In the genomic region with DNA sequence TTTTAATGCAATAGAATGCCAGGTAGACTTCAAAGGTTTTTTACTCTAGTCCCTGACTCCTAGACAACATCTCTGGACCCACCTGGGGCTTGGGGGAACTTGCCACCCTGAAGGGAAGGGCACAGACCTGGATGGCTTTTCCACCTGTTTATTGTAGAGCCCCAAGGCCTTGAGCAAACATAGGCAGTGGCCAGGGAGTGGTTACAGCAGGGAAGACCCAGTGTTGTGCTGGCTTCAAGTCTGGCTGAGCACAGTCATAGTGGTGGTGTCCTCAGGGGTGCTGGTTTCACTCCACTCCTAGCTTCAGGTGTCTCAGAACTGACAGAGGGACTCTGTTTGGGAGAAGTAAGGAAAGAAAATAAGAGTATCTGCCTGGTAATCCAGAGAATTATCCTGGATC, we compare ENCODE assay signal across 27 cellular contexts. TPM values are rescaled to one million over a fixed set of nuclear protein-coding genes. Genes with fewer than 3 reads are reported as not detected.
"Had no signal": no experiment of that assay in that cellular context is flagged by ENCODE, and none has a peak within 500 bp of the region (broad histone marks: within the 10 kb centered on the region; RNA-seq: fewer than 3 reads in every experiment).

No MANE protein-coding gene starts in this region.

- H3K9me3 ChIP-seq: testis, thyroid gland, transverse colon, upper lobe of right lung, uterus, vagina had no signal

- H3K36me3 ChIP-seq: stomach, suprapubic skin, thoracic aorta, thyroid gland, tibial artery, tibial nerve, transverse colon, upper lobe of left lung, upper lobe of right lung, uterus, vagina had no signal

- H3K4me1 ChIP-seq: stomach, suprapubic skin, testis, thyroid gland, tibial artery, tibial nerve, transverse colon, upper lobe of left lung, upper lobe of right lung, uterus, vagina had no signal

- H3K4me1 Mint-ChIP-seq: stimulated activated effector memory CD8-positive, alpha-beta T cell treated with anti-CD3 and anti-CD28 coated beads, Interleukin-12 subunit alpha, Interleukin-12 subunit beta, amount 100 ng/mL, for 72 hours; stimulated activated memory B cell treated with anti-CD40 and anti-IgM and Interleukin-4, amounts not matched to agents 10 μg/mL and 1 μg/mL and 100 μg/mL, for 72 hours had no signal

- H3K27me3 ChIP-seq: testis, thyroid gland, tibial nerve, upper lobe of right lung, uterus, vagina had no signal

- H3K4me3 Mint-ChIP-seq: stimulated activated effector memory CD8-positive, alpha-beta T cell treated with anti-CD3 and anti-CD28 coated beads, Interleukin-12 subunit alpha, Interleukin-12 subunit beta, amount 100 ng/mL, for 72 hours; stimulated activated memory B cell treated with anti-CD40 and anti-IgM and Interleukin-4, amounts not matched to agents 10 μg/mL and 1 μg/mL and 100 μg/mL, for 72 hours; stimulated activated naive B cell treated with anti-CD40 and anti-IgM and Interleukin-4, amounts not matched to agents 10 μg/mL and 1 μg/mL and 100 μg/mL, for 72 hours; stimulated activated naive CD8-positive, alpha-beta T cell treated with anti-CD3 and anti-CD28 coated beads, Interleukin-15, amount 100 ng/mL, for 72 hours; stimulated activated naive CD8-positive, alpha-beta T cell treated with anti-CD3 and anti-CD28 coated beads, Interleukin-15, Interleukin-2, amounts not matched to agents 100 ng/mL and 50 ng/mL, for 24 hours; type B pancreatic cell had no signal

- H3K27ac Mint-ChIP-seq: stimulated activated effector memory CD8-positive, alpha-beta T cell treated with anti-CD3 and anti-CD28 coated beads, Interleukin-12 subunit alpha, Interleukin-12 subunit beta, amount 100 ng/mL, for 72 hours; stimulated activated memory B cell treated with anti-CD40 and anti-IgM and Interleukin-4, amounts not matched to agents 10 μg/mL and 1 μg/mL and 100 μg/mL, for 72 hours; stimulated activated naive B cell treated with anti-CD40 and anti-IgM and Interleukin-4, amounts not matched to agents 10 μg/mL and 1 μg/mL and 100 μg/mL, for 72 hours; stimulated activated naive CD8-positive, alpha-beta T cell treated with anti-CD3 and anti-CD28 coated beads, Interleukin-15, amount 100 ng/mL, for 72 hours; stimulated activated naive CD8-positive, alpha-beta T cell treated with anti-CD3 and anti-CD28 coated beads, Interleukin-15, Interleukin-2, amounts not matched to agents 100 ng/mL and 50 ng/mL, for 24 hours; type B pancreatic cell had no signal

- H3K9me3 Mint-ChIP-seq: type B pancreatic cell had no signal

- DNase-seq: stimulated activated CD4-positive, alpha-beta T cell treated with anti-CD3 and anti-CD28 coated beads, Interleukin-2, amount 100 ng/mL, for 48 hours; stimulated activated CD4-positive, alpha-beta T cell treated with anti-CD3 and anti-CD28 coated beads, Interleukin-4, amount 100 ng/mL, for 1 hour; stimulated activated CD4-positive, alpha-beta T cell treated with anti-CD3 and anti-CD28 coated beads, Interleukin-4, amount 100 ng/mL, for 24 hours; stimulated activated CD4-positive, alpha-beta T cell treated with anti-CD3 and anti-CD28 coated beads, Interleukin-4, amount 100 ng/mL, for 4 hours; stimulated activated CD8-positive, alpha-beta memory T cell treated with anti-CD3 and anti-CD28 coated beads, Interleukin-4, amount 100 ng/mL, for 48 hours; stimulated activated naive B cell treated with anti-CD40 and anti-IgM and Interleukin-4, amounts not matched to agents 10 μg/mL and 1 μg/mL and 100 μg/mL, for 72 hours; stimulated activated naive CD4-positive, alpha-beta T cell; stimulated activated naive CD4-positive, alpha-beta T cell treated with Interleukin-2 at 50 U/mL for 16 hours; stimulated activated naive CD8-positive, alpha-beta T cell treated with anti-CD3 and anti-CD28 coated beads, Interleukin-15, amount 100 ng/mL, for 72 hours; stimulated activated naive CD8-positive, alpha-beta T cell treated with anti-CD3 and anti-CD28 coated beads, Interleukin-15, Interleukin-2, amounts not matched to agents 100 U/mL and 50 U/mL, for 24 hours; stomach; substantia nigra; testis; thyroid gland; tibial artery; transverse colon; upper lobe of left lung; upper lobe of right lung; uterus had no signal

- H3K27ac ChIP-seq: stomach, suprapubic skin, testis, thoracic aorta, thyroid gland, tibial artery, tibial nerve, transverse colon, upper lobe of left lung, upper lobe of right lung, uterus, vagina had no signal

- H3K4me3 ChIP-seq: stomach, suprapubic skin, testis, thoracic aorta, thyroid gland, tibial artery, tibial nerve, transverse colon, upper lobe of left lung, upper lobe of right lung, uterus, vagina had no signal

- H3K36me3 Mint-ChIP-seq: stimulated activated effector memory CD8-positive, alpha-beta T cell treated with anti-CD3 and anti-CD28 coated beads, Interleukin-12 subunit alpha, Interleukin-12 subunit beta, amount 100 ng/mL, for 72 hours; stimulated activated memory B cell treated with anti-CD40 and anti-IgM and Interleukin-4, amounts not matched to agents 10 μg/mL and 1 μg/mL and 100 μg/mL, for 72 hours; type B pancreatic cell had no signal

RNA-seq across cellular contexts. Expression of a gene that starts 5.5 kb away (rescaled TPM):
- total RNA-seq: suprapubic skin, thoracic aorta, tibial nerve, transverse colon, upper lobe of right lung had no signal
